ENCODE assay signal across 8 cellular contexts in the genomic region with DNA sequence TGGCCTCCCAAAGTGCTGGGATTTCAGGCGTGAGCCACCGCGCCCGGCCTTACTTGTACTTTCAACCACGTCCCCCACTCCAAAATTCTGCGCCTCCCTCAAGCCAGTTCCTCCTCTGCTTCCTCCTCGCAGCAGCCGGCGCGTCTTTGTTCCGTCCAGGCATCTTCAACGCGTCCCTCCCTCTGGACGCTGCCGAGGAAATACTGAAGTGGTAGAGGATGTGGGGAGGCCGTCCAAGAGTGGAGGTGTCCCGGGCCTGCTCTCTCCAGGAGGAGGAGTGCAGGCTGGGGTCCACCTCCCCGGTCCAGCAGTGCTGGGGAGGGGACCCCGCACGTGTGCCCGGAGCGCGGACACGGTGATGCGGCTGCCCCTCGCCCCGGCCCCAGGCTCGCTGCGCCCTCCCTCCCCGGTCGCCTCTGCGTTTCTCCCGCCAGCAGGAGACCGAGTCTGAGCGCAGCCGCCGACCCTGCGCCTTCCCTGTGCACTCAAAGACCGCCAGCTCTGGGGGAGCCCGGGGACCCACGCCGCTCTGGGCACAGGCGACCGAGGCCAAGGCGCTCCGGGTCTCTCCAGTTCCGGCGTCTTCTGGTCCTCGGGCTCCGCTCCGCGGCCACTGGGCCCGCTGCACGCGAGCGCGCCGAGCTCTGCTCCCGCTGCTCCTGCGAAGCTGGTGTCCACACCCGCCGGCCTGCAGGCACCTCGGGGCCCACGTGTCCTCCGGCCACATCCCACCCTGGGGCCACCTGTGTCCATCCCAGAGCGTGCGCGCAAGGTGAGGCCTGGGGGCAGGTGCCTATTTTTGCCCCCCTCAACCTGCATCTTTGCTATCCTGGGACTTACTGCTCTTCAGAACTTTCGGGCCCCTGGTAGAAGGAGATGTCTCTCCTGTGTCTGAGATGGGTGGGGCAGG. TPM values are rescaled to one million over a fixed set of nuclear protein-coding genes. Genes with fewer than 3 reads are reported as not detected.
DNase-seq lines count a peak whose midpoint lies in the region; ATAC-seq and TF ChIP-seq lines count a peak whose summit lies in the region.

No MANE protein-coding gene starts in this region.

- intact Hi-C loops in lower lobe of right lung (cut with DNase I) = no loop called here

- peak; percentile 82 for ATAC-seq in lower lobe of right lung
- no peak for ATAC-seq in GM18520 (IDR thresholded peaks at IDR 0.05; ENCODE audit: unreplicated experiment)
- no peak for ATAC-seq in HG03175 (IDR thresholded peaks at IDR 0.05; ENCODE audit: unreplicated experiment)

- DNase-seq in EH (ENCODE audit: low read depth) = peak; percentile 43
- DNase-seq in NCI-H1105 treated with DMSO at 0.1 percent for 48 hours (lab: John Stamatoyannopoulos, UW) = peak; percentile 56
- peak; percentile 46 to 52 for DNase-seq in activated CD4-positive, alpha-beta T cell treated with anti-CD3 and anti-CD28 coated beads for 24 hours (ENCODE audit: low read depth in 2 of 2)
- peak; percentile 63 for DNase-seq in dermis blood vessel endothelial cell
- peak; percentile 58 for DNase-seq in lower lobe of right lung
- peak; percentile 10 to 47 (median 28) for DNase-seq in stimulated activated CD4-positive, alpha-beta T cell treated with anti-CD3 and anti-CD28 coated beads, TNF-alpha, amount 100 ng/mL, for 4 hours (ENCODE audit: low read depth in 3 of 3)

- TF ChIP-seq CTCF in lower lobe of right lung (IDR thresholded peaks at IDR 0.05) = peak; percentile 51

- no peaks in the 10 kb centered on the region for H3K36me3 ChIP-seq in lower lobe of right lung

- H3K9me3 ChIP-seq in lower lobe of right lung = no peaks in the 10 kb centered on the region

- no peak overlapping the region for H3K27ac ChIP-seq in lower lobe of right lung

- H3K27me3 ChIP-seq in lower lobe of right lung (ENCODE audit: low read depth) = peaks cover 67% of the 10 kb centered on the region

- peaks cover 10% of the 10 kb centered on the region for H3K4me1 ChIP-seq in lower lobe of right lung

- peak overlapping the region; percentile 44 for H3K4me3 ChIP-seq in lower lobe of right lung

RNA-seq across cellular contexts. Expression of a gene that starts 31.7 kb away (rescaled TPM):
- 8.9 and 11.6 TPM in 2 replicates for total RNA-seq in dermis blood vessel endothelial cell
- 15.0 TPM for total RNA-seq in lower lobe of right lung

RNA-seq across cellular contexts. Expression of a gene that starts 41.5 kb away (rescaled TPM):
- 19.9 and 26.0 TPM in 2 replicates for total RNA-seq in dermis blood vessel endothelial cell
- total RNA-seq in lower lobe of right lung = 33.2 TPM

RNA-seq across cellular contexts. Expression of a gene that starts 41.6 kb away (rescaled TPM):
- total RNA-seq in dermis blood vessel endothelial cell (0.05 TPM in 1 of 2 replicates, not detected in the other), lower lobe of right lung (11.6 TPM)

RNA-seq across cellular contexts. Expression of a gene that starts 51.2 kb away (rescaled TPM):
- 44.3 and 74.2 TPM in 2 replicates for total RNA-seq in dermis blood vessel endothelial cell
- total RNA-seq in lower lobe of right lung = 30.9 TPM

RNA-seq across cellular contexts. Expression of a gene that starts 56.8 kb away (rescaled TPM):
- total RNA-seq in dermis blood vessel endothelial cell = not detected in 2 replicates
- 3.6 TPM for total RNA-seq in lower lobe of right lung

Comparison
In these comparisons a context has a peak if more than half of its experiments do, and no peak if none do; other contexts are left out.
1. ATAC-seq: peak in lower lobe of right lung (2 of 2); none in GM18520 (single experiment) and HG03175 (single experiment).
2. RNA of a gene that starts 41.6 kb away (total RNA-seq): 11.6 TPM in lower lobe of right lung (single experiment); 0.05 TPM in dermis blood vessel endothelial cell; every median in the first group is over 10 times any median in the second.
3. Peak in every context shown above with its lines, with median percentiles within 50 percentile points of each other: DNase-seq.